10 cellular contexts compared by ENCODE assay signal in the genomic region with DNA sequence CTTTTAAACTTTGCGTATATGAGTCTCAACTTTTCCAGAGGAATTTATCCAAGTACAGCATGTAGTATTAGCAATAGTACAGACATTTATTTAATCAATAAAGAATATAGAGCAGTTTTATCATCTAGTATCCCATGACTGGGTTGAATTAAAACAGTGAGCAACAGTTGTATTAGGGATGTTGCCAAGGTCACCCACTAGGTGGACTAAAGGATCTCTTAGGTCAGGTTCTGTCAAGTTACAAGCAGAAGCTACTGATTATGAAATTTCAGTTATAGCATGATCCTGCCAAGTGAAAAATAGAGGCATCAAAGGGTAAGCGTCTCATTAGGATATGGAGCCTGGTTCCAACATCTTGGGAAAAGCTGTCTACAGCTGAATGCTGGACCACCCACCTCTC. TPM values are rescaled to one million over a fixed set of nuclear protein-coding genes. Genes with fewer than 3 reads are reported as not detected.
DNase-seq lines count a peak whose midpoint lies in the region; ATAC-seq, FAIRE-seq and TF ChIP-seq lines count a peak whose summit lies in the region.
"Had no signal": no experiment of that assay in that cellular context is flagged by ENCODE, and none has a peak within 500 bp of the region (broad histone marks: within the 10 kb centered on the region; RNA-seq: fewer than 3 reads in every experiment).

No MANE protein-coding gene starts in this region.

- H3K4me1 ChIP-seq in astrocyte (ENCODE audit: insufficient read depth, low read length), result no peaks in the 10 kb centered on the region

- no peak for FAIRE-seq in astrocyte (lab: Jason Lieb, UNC)
- no peak for FAIRE-seq in GM12891 (lab: Jason Lieb, UNC)

- H3K9me3 ChIP-seq in astrocyte (ENCODE audit: insufficient read depth, low read depth, low read length) (peaks cover 19% of the 10 kb centered on the region), T-helper 17 cell (ENCODE audit: control insufficient read depth, low read length, poor library complexity, severe bottlenecking) (no peaks in the 10 kb centered on the region)

- no peak overlapping the region for H3K9ac ChIP-seq in astrocyte (ENCODE audit: low read length)

- H3K27me3 ChIP-seq in GM06990 (replicated peaks; ENCODE audit: control insufficient read depth, insufficient read depth, low read length) (no peaks in the 10 kb centered on the region), astrocyte (ENCODE audit: insufficient read depth, low read length) (no peaks in the 10 kb centered on the region)

- no peak overlapping the region for H2AFZ ChIP-seq in astrocyte (ENCODE audit: low read depth, low read length)

- H3K27ac ChIP-seq in astrocyte (ENCODE audit: low read depth, low read length), result no peak overlapping the region

- no peak for TF ChIP-seq POLR2A in GM12891 (IDR thresholded peaks at IDR 0.05; ENCODE audit: low read depth, low read length)

- H3K4me3 ChIP-seq in GM06990 (replicated peaks; ENCODE audit: low read depth, low read length) (no peak overlapping the region), astrocyte (ENCODE audit: insufficient read depth, low read depth, low read length) (no peak overlapping the region)

- DNase-seq in GM06990 (ENCODE audit: extremely low read depth, insufficient read length), result no peak
- peak; percentile 60 for DNase-seq in M059J (ENCODE audit: low read depth)
- DNase-seq in astrocyte (ENCODE audit: low read depth), result no peak
- DNase-seq in mesothelial cell of epicardium (ENCODE audit: low spot score in 2 of 2, unreplicated experiment in 2 of 2), result no peak
- DNase-seq in GM12891 (ENCODE audit: insufficient read length, low spot score), result no peak
- no peak for DNase-seq in activated effector memory CD4-positive, alpha-beta T cell treated with anti-CD3 and anti-CD28 coated beads, Interleukin-2, amount 50 U/mL, for 16 hours
- no peak for DNase-seq in T-helper 17 cell
- DNase-seq in left ventricle myocardium superior, result no peak
- DNase-seq: caudate nucleus, NCI-H446 treated with DMSO at 0.1 percent for 48 hours had no signal

- TF ChIP-seq CTCF in GM06990 (IDR thresholded peaks at IDR 0.05; ENCODE audit: insufficient read depth, low read length, poor library complexity, severe bottlenecking) (peak; percentile 57), astrocyte (IDR thresholded peaks at IDR 0.05; ENCODE audit: insufficient read depth, low read depth, low read length) (peak; percentile 13), mesothelial cell of epicardium (IDR thresholded peaks at IDR 0.05; ENCODE audit: unreplicated experiment) (peak; percentile 29)

- intact Hi-C loops in left ventricle myocardium superior (cut with micrococcal nuclease), result no loop called here

- no peak overlapping the region for H3K4me2 ChIP-seq in astrocyte (ENCODE audit: low read length)

- H3K27me3 Mint-ChIP-seq in astrocyte (ENCODE audit: low read depth, unreplicated experiment) (peaks cover 20% of the 10 kb centered on the region), mesothelial cell of epicardium (ENCODE audit: low read depth) (no peaks in the 10 kb centered on the region), T-helper 17 cell (peaks cover 50% of the 10 kb centered on the region)

- ATAC-seq in T-helper 17 cell (no peak), left ventricle myocardium superior (no peak)

- H3K36me3 ChIP-seq in GM06990 (ENCODE audit: control insufficient read depth, insufficient read depth, low read length), result no peaks in the 10 kb centered on the region
- no peaks in the 10 kb centered on the region for H3K36me3 ChIP-seq in astrocyte (ENCODE audit: insufficient read depth, low read length)

- no peaks in the 10 kb centered on the region for H4K20me1 ChIP-seq in astrocyte (ENCODE audit: insufficient read depth, low read length)

- H3K4me3 Mint-ChIP-seq in astrocyte (ENCODE audit: unreplicated experiment) (no peak overlapping the region), mesothelial cell of epicardium (no peak overlapping the region), T-helper 17 cell (no peak overlapping the region)

- H3K36me3 Mint-ChIP-seq in astrocyte (ENCODE audit: low read depth, unreplicated experiment), result peaks cover 2% of the 10 kb centered on the region
- no peaks in the 10 kb centered on the region for H3K36me3 Mint-ChIP-seq in mesothelial cell of epicardium
- no peaks in the 10 kb centered on the region for H3K36me3 Mint-ChIP-seq in T-helper 17 cell (ENCODE audit: low read depth)

- no peaks in the 10 kb centered on the region for H3K79me2 ChIP-seq in astrocyte (ENCODE audit: insufficient read depth, low read length)

- H3K9me3 Mint-ChIP-seq in astrocyte (ENCODE audit: unreplicated experiment), result peaks cover 16% of the 10 kb centered on the region
- peaks cover 10% of the 10 kb centered on the region for H3K9me3 Mint-ChIP-seq in mesothelial cell of epicardium

- H3K4me1 Mint-ChIP-seq in astrocyte (ENCODE audit: low read depth, unreplicated experiment) (no peaks in the 10 kb centered on the region), mesothelial cell of epicardium (peaks cover 10% of the 10 kb centered on the region), T-helper 17 cell (no peaks in the 10 kb centered on the region)

- H3K27ac Mint-ChIP-seq in astrocyte (ENCODE audit: unreplicated experiment) (no peak overlapping the region), mesothelial cell of epicardium (no peak overlapping the region), T-helper 17 cell (no peak overlapping the region)

TF ChIP-seq in GM12891, 5 proteins besides CTCF, POLR2A, EP300 and RAD21:
- TF ChIP-seq POLR2AphosphoS5 (IDR thresholded peaks at IDR 0.05; ENCODE audit: low read depth, low read length) (no peak), PAX5 (IDR thresholded peaks at IDR 0.05; ENCODE audit: insufficient read depth, low read length, severe bottlenecking) (no peak), TAF1 (IDR thresholded peaks at IDR 0.05; ENCODE audit: low read depth, low read length) (no peak), SPI1 (IDR thresholded peaks at IDR 0.05; ENCODE audit: low read depth, low read length) (no peak), POU2F2 (IDR thresholded peaks at IDR 0.05; ENCODE audit: low read depth, low read length) (no peak)

RNA-seq across cellular contexts. Expression of gene LAPTM4A, which starts 52.1 kb away (rescaled TPM):
- 211 and 216 TPM in 2 replicates for total RNA-seq in M059J (2014; rRNA removed; shearing (Covaris generic))
- total RNA-seq in astrocyte (300 and 337 TPM in 2 replicates), mesothelial cell of epicardium (211 to 217 TPM (median 216 TPM) in 3 replicates), T-helper 17 cell (10 to 100 TPM; 44.3 to 46.0 TPM), left ventricle myocardium superior (246 TPM)
- 38.9 TPM for polyA plus RNA-seq in GM12891 (2012; ENCODE audit: low read depth, missing spikeins)
